ENCODE assay signal across 11 cellular contexts in genomic region chr16:27316038-27316680, GRCh38. TPM values are rescaled to one million over a fixed set of nuclear protein-coding genes. Genes with fewer than 3 reads are reported as not detected.
DNase-seq lines count a peak whose midpoint lies in the region; ATAC-seq and TF ChIP-seq lines count a peak whose summit lies in the region.
"Had no signal": no experiment of that assay in that cellular context is flagged by ENCODE, and none has a peak within 500 bp of the region (broad histone marks: within the 10 kb centered on the region; RNA-seq: fewer than 3 reads in every experiment).

No MANE protein-coding gene starts in this region.

- no peaks in the 10 kb centered on the region for H3K9me3 Mint-ChIP-seq in osteocyte (ENCODE audit: unreplicated experiment)

- peaks cover 2% of the 10 kb centered on the region for H3K36me3 Mint-ChIP-seq in osteocyte (ENCODE audit: unreplicated experiment)

- H3K4me3 Mint-ChIP-seq in osteocyte (ENCODE audit: unreplicated experiment), result peak overlapping the region; percentile 86

- H3K27me3 ChIP-seq in BLaER1, result peaks cover 6% of the 10 kb centered on the region; the same call in 1 of the 2 replicates
- H3K27me3 ChIP-seq in Peyer's patch, result no peaks in the 10 kb centered on the region
- no peaks in the 10 kb centered on the region for H3K27me3 ChIP-seq in effector memory CD4-positive, alpha-beta T cell (replicated peaks; ENCODE audit: control insufficient read depth, insufficient read depth, low read length, poor library complexity, severe bottlenecking)
- H3K27me3 ChIP-seq in Karpas-422 (ENCODE audit: low read length), result no peaks in the 10 kb centered on the region; the same call in 1 of the 2 replicates

- peaks cover 49% of the 10 kb centered on the region for H3K4me1 ChIP-seq in BLaER1
- peaks cover 0 to 60% (median 9%) of the 10 kb centered on the region in 4 donors for H3K4me1 ChIP-seq in Peyer's patch
- H3K4me1 ChIP-seq in effector memory CD4-positive, alpha-beta T cell (ENCODE audit: control insufficient read depth, insufficient read depth, low read length, poor library complexity, severe bottlenecking), result peaks cover 58% of the 10 kb centered on the region
- peaks cover 28% of the 10 kb centered on the region for H3K4me1 ChIP-seq in Karpas-422 (ENCODE audit: low read length)

- no peak for ATAC-seq in HG02759 (IDR thresholded peaks at IDR 0.05; ENCODE audit: unreplicated experiment)

- H3K9me2 ChIP-seq in Karpas-422 (replicated peaks; ENCODE audit: insufficient read depth, low read length), result no peaks in the 10 kb centered on the region

- no peaks in the 10 kb centered on the region for H3K79me2 ChIP-seq in Karpas-422 (ENCODE audit: low read length)

- H3K27ac ChIP-seq in BLaER1 (no peak overlapping the region), Peyer's patch (peak overlapping the region; percentile 82 to 97 (median 94)), Karpas-422 (ENCODE audit: low read length) (no peak overlapping the region)
- H3K27ac ChIP-seq in effector memory CD4-positive, alpha-beta T cell (ENCODE audit: insufficient read depth, low read length, poor library complexity, severe bottlenecking), result peak overlapping the region; percentile 98
- H3K27ac ChIP-seq: WERI-Rb-1 had no signal

- no peak overlapping the region for H3K4me3 ChIP-seq in BLaER1
- peak overlapping the region in 3 of 4 donors; percentile 90 to 99 (median 94) for H3K4me3 ChIP-seq in Peyer's patch
- peak overlapping the region; percentile 97 for H3K4me3 ChIP-seq in effector memory CD4-positive, alpha-beta T cell (ENCODE audit: insufficient read depth, low read depth, low read length, poor library complexity, severe bottlenecking)
- H3K4me3 ChIP-seq in Karpas-422 (ENCODE audit: low read length), result no peak overlapping the region

- H4K20me1 ChIP-seq in BLaER1, result peaks cover 39% of the 10 kb centered on the region
- peaks cover 4% of the 10 kb centered on the region; the same call in 1 of the 2 replicates for H4K20me1 ChIP-seq in Karpas-422 (ENCODE audit: insufficient read depth, low read depth, low read length)

- DNase-seq in Peyer's patch (peak in 1 of 3 donors; percentile 40), osteocyte (ENCODE audit: extremely low spot score, unreplicated experiment) (no peak), NCI-H510A treated with DMSO at 0.1 percent for 48 hours (lab: John Stamatoyannopoulos, UW) (no peak), Karpas-422 (no peak), inferior parietal cortex (ENCODE audit: extremely low spot score) (no peak)
- DNase-seq in effector memory CD4-positive, alpha-beta T cell, result no peak
- DNase-seq: NCI-H510A, WERI-Rb-1 had no signal

- no peak overlapping the region for H3K9ac ChIP-seq in BLaER1
- H3K9ac ChIP-seq in Karpas-422 (ENCODE audit: low read length), result no peak overlapping the region

- H3K27me3 Mint-ChIP-seq in osteocyte (ENCODE audit: unreplicated experiment), result no peaks in the 10 kb centered on the region

- H3K27ac Mint-ChIP-seq in osteocyte (ENCODE audit: unreplicated experiment), result no peak overlapping the region
- H3K27ac Mint-ChIP-seq: progenitor cell of endocrine pancreas had no signal

- peaks cover 54% of the 10 kb centered on the region for H3K4me1 Mint-ChIP-seq in osteocyte (ENCODE audit: unreplicated experiment)

- TF ChIP-seq CTCF in Peyer's patch (IDR thresholded peaks at IDR 0.05) (no peak), osteocyte (IDR thresholded peaks at IDR 0.05) (no peak)

- H3K36me3 ChIP-seq in BLaER1 (no peaks in the 10 kb centered on the region), Peyer's patch (no peaks in the 10 kb centered on the region), Karpas-422 (ENCODE audit: insufficient read depth, low read length) (no peaks in the 10 kb centered on the region)
- H3K36me3 ChIP-seq in effector memory CD4-positive, alpha-beta T cell (ENCODE audit: control insufficient read depth, insufficient read depth, low read length), result no peaks in the 10 kb centered on the region
- H3K36me3 ChIP-seq: WERI-Rb-1 had no signal

- H3K9me3 ChIP-seq in BLaER1, result no peaks in the 10 kb centered on the region
- no peaks in the 10 kb centered on the region for H3K9me3 ChIP-seq in Peyer's patch
- no peaks in the 10 kb centered on the region for H3K9me3 ChIP-seq in effector memory CD4-positive, alpha-beta T cell (ENCODE audit: control insufficient read depth, low read length)
- H3K9me3 ChIP-seq in Karpas-422 (ENCODE audit: low read length), result no peaks in the 10 kb centered on the region

- no peak overlapping the region for H2AFZ ChIP-seq in Karpas-422 (ENCODE audit: low read length)

- TF ChIP-seq POLR2A in Peyer's patch (IDR thresholded peaks at IDR 0.05), result no peak

- H3K4me2 ChIP-seq in BLaER1, result peak overlapping the region; percentile 99; the same call in 1 of the 2 replicates
- H3K4me2 ChIP-seq in Karpas-422 (ENCODE audit: low read depth, low read length, poor library complexity, severe bottlenecking), result no peak overlapping the region

RNA-seq across cellular contexts. Expression of gene IL4R, which starts 2.4 kb away (rescaled TPM):
- 100 to 1,000 TPM in 1 of 4 donors, 10 to 100 TPM in 3; 32.2 to 104 (median 71.9) TPM for total RNA-seq in Peyer's patch
- total RNA-seq in osteocyte, result 34.5 and 35.9 TPM in 2 replicates
- 0.94 and 12.0 TPM in 2 replicates for total RNA-seq in Karpas-422 (2014; rRNA removed; shearing (Covaris generic); ENCODE audit: low replicate concordance)

RNA-seq across cellular contexts. Expression of gene NSMCE1, which starts 47.6 kb away (rescaled TPM):
- 10 to 100 TPM; 20.9 to 41.3 (median 30.6) TPM for total RNA-seq in Peyer's patch
- total RNA-seq in osteocyte, result 26.4 and 28.3 TPM in 2 replicates
- 59.2 and 77.8 TPM in 2 replicates for total RNA-seq in Karpas-422 (2014; rRNA removed; shearing (Covaris generic); ENCODE audit: low replicate concordance)

Comparison
In these comparisons a context has a peak if more than half of its experiments do, and no peak if none do; other contexts are left out.
1. H3K27ac ChIP-seq: peak in Peyer's patch (4 of 4) and effector memory CD4-positive, alpha-beta T cell (single experiment); none in BLaER1 (single experiment) and Karpas-422 (single experiment).
2. H3K4me3 ChIP-seq: peak in Peyer's patch (3 of 4) and effector memory CD4-positive, alpha-beta T cell (single experiment); none in BLaER1 (single experiment) and Karpas-422 (single experiment).